In the genomic region with DNA sequence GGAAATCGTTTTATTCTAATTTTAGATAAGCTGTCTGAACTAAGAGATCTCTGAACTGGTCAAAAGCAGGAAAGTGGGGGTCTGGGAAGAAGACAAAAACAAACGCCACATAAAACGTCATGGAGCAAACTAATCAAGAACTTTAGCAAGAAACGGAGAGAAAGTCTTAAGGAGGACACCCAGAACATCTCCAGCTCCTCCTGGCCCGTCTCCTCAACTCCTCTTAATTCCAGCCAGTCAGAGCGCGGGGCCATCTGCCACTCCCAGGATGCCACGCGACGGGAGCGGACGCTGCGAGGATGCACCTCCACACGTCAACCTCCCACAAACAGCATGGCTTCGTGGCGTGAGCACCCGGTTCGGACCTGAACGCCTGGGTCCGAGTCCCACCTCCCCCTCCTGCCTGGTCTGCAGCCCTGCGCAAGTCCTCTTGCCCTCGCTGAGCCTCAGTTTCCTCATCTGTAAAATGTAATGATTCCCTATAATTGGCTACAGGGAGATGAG, we compare ENCODE assay signal across 8 cellular contexts. TPM values are rescaled to one million over a fixed set of nuclear protein-coding genes. Genes with fewer than 3 reads are reported as not detected.
DNase-seq lines count a peak whose midpoint lies in the region; ATAC-seq and TF ChIP-seq lines count a peak whose summit lies in the region.

No MANE protein-coding gene starts in this region.

- peak; percentile 31 for ATAC-seq in GM21367 (IDR thresholded peaks at IDR 0.05; ENCODE audit: unreplicated experiment)

- H3K9me3 ChIP-seq in Loucy (ENCODE audit: insufficient read depth, low read depth, low read length): no peaks in the 10 kb centered on the region
- no peaks in the 10 kb centered on the region for H3K9me3 ChIP-seq in neural cell (ENCODE audit: low read length)

- H4K20me1 ChIP-seq in Loucy (ENCODE audit: insufficient read depth, low read length, poor library complexity, severe bottlenecking): peaks cover 44% of the 10 kb centered on the region
- no peaks in the 10 kb centered on the region for H4K20me1 ChIP-seq in neural cell (ENCODE audit: insufficient read depth)

- peak overlapping the region; percentile 84 for H2AFZ ChIP-seq in Loucy (ENCODE audit: low read length)
- peak overlapping the region; percentile 92 for H2AFZ ChIP-seq in neural cell (ENCODE audit: low read depth, low read length)

- H3K4me2 ChIP-seq in Loucy (ENCODE audit: low read depth, low read length, poor library complexity, severe bottlenecking) (peak overlapping the region; percentile 86), neural cell (ENCODE audit: low read length) (peak overlapping the region; percentile 96)

- H3K9ac ChIP-seq in Loucy (ENCODE audit: low read depth, low read length, poor library complexity, severe bottlenecking) (peak overlapping the region; percentile 86), neural cell (ENCODE audit: low read length) (peak overlapping the region; percentile 82)

- H3K9me2 ChIP-seq in Loucy (replicated peaks; ENCODE audit: low read depth, low read length) (no peaks in the 10 kb centered on the region), neural cell (ENCODE audit: insufficient read depth, low read length) (no peaks in the 10 kb centered on the region)

- TF ChIP-seq RAD21 in neural cell (conservative IDR thresholded peaks at IDR 0.05): no peak

- H3K27me3 ChIP-seq in Loucy (ENCODE audit: insufficient read depth, low read length, poor library complexity, severe bottlenecking) (no peaks in the 10 kb centered on the region), neural cell (ENCODE audit: insufficient read depth, low read depth, low read length) (peaks cover 36% of the 10 kb centered on the region)

- peak; percentile 37 for TF ChIP-seq EP300 in neural cell (conservative IDR thresholded peaks at IDR 0.05; ENCODE audit: poor library complexity, severe bottlenecking)

- TF ChIP-seq CTCF in C4-2B (conservative IDR thresholded peaks at IDR 0.05) (no peak), Loucy (conservative IDR thresholded peaks at IDR 0.05; ENCODE audit: low read length) (no peak), foreskin fibroblast (IDR thresholded peaks at IDR 0.05; ENCODE audit: low read depth, low read length) (no peak), neural cell (IDR thresholded peaks at IDR 0.05; ENCODE audit: poor library complexity, severe bottlenecking) (no peak)

- H3K4me3 ChIP-seq in Loucy (ENCODE audit: low read length, poor library complexity, severe bottlenecking) (peak overlapping the region; percentile 90), foreskin fibroblast (ENCODE audit: low read depth in 1 of 2, low read length in 2 of 2) (peak overlapping the region; percentile 77 to 91), neural cell (ENCODE audit: low read length) (peak overlapping the region; percentile 98)

- H3K36me3 ChIP-seq in Loucy (ENCODE audit: insufficient read depth, low read length): no peaks in the 10 kb centered on the region
- H3K36me3 ChIP-seq in neural cell (ENCODE audit: insufficient read depth, low read length): no peaks in the 10 kb centered on the region

- H3K27ac ChIP-seq in C4-2B (peak overlapping the region; percentile 92), neural cell (ENCODE audit: low read length) (peak overlapping the region; percentile 66)

- peaks cover 53% of the 10 kb centered on the region for H3K79me2 ChIP-seq in Loucy (ENCODE audit: insufficient read depth, low read length)
- H3K79me2 ChIP-seq in neural cell (replicated peaks; ENCODE audit: insufficient read depth, low read length): peaks cover 31% of the 10 kb centered on the region

- H3F3A ChIP-seq in Loucy (ENCODE audit: low read depth) (no peaks in the 10 kb centered on the region), neural cell (ENCODE audit: insufficient read depth, low read length, poor library complexity, severe bottlenecking) (peaks cover 5% of the 10 kb centered on the region)

- peaks cover 42% of the 10 kb centered on the region for H3K4me1 ChIP-seq in Loucy (ENCODE audit: insufficient read depth, low read length, poor library complexity, severe bottlenecking)

- peak; percentile 74 for DNase-seq in SIG-M5 treated with dmso at 0.1 percent for 504 hours (lab: John Stamatoyannopoulos, UW; ENCODE audit: unreplicated experiment)
- peak; percentile 47 for DNase-seq in activated gamma-delta T cell treated with Interleukin-2 at 50 U/mL for 16 hours
- peak; percentile 76 to 91 for DNase-seq in foreskin fibroblast
- peak; percentile 53 for DNase-seq in stromal cell of bone marrow (ENCODE audit: low read depth)

TF ChIP-seq in neural cell, 6 proteins besides CTCF, POLR2A, EP300 and RAD21:
- TF ChIP-seq POLR2AphosphoS5 (IDR thresholded peaks at IDR 0.05) (peak; percentile 47), MXI1 (conservative IDR thresholded peaks at IDR 0.05; ENCODE audit: poor library complexity, severe bottlenecking) (peak; percentile 80), EZH2 (IDR thresholded peaks at IDR 0.05; ENCODE audit: borderline replicate concordance, insufficient read depth, low read length, poor library complexity, severe bottlenecking) (no peak), SMC3 (conservative IDR thresholded peaks at IDR 0.05; ENCODE audit: poor library complexity) (no peak), TAF1 (IDR thresholded peaks at IDR 0.05; ENCODE audit: low read depth) (no peak)
- TF ChIP-seq, protein P1, sequence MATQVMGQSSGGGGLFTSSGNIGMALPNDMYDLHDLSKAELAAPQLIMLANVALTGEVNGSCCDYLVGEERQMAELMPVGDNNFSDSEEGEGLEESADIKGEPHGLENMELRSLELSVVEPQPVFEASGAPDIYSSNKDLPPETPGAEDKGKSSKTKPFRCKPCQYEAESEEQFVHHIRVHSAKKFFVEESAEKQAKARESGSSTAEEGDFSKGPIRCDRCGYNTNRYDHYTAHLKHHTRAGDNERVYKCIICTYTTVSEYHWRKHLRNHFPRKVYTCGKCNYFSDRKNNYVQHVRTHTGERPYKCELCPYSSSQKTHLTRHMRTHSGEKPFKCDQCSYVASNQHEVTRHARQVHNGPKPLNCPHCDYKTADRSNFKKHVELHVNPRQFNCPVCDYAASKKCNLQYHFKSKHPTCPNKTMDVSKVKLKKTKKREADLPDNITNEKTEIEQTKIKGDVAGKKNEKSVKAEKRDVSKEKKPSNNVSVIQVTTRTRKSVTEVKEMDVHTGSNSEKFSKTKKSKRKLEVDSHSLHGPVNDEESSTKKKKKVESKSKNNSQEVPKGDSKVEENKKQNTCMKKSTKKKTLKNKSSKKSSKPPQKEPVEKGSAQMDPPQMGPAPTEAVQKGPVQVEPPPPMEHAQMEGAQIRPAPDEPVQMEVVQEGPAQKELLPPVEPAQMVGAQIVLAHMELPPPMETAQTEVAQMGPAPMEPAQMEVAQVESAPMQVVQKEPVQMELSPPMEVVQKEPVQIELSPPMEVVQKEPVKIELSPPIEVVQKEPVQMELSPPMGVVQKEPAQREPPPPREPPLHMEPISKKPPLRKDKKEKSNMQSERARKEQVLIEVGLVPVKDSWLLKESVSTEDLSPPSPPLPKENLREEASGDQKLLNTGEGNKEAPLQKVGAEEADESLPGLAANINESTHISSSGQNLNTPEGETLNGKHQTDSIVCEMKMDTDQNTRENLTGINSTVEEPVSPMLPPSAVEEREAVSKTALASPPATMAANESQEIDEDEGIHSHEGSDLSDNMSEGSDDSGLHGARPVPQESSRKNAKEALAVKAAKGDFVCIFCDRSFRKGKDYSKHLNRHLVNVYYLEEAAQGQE (IDR thresholded peaks at IDR 0.05; ENCODE audit: borderline replicate concordance): no peak

RNA-seq across cellular contexts. Expression of a gene that starts 0.6 kb away (rescaled TPM):
- polyA plus RNA-seq in neural cell: 49.8 and 54.1 TPM in 2 replicates
- 57.4 and 61.4 TPM in 2 replicates for polyA minus RNA-seq in neural cell

RNA-seq across cellular contexts. Expression of a gene that starts 1.1 kb away (rescaled TPM):
- polyA plus RNA-seq in neural cell: 2.8 and 3.3 TPM in 2 replicates
- polyA minus RNA-seq in neural cell: 1.5 and 2.2 TPM in 2 replicates

RNA-seq across cellular contexts. Expression of a gene that starts 51.6 kb away (rescaled TPM):
- 31.0 and 34.3 TPM in 2 replicates for polyA plus RNA-seq in neural cell
- polyA minus RNA-seq in neural cell: 32.3 and 35.5 TPM in 2 replicates

RNA-seq across cellular contexts. Expression of a gene that starts 51.8 kb away (rescaled TPM):
- polyA plus RNA-seq in neural cell: 33.5 and 44.6 TPM in 2 replicates
- polyA minus RNA-seq in neural cell: 25.1 and 27.8 TPM in 2 replicates

Comparison
In these comparisons a context has a peak if more than half of its experiments do, and no peak if none do; other contexts are left out.
1. Peak in every context shown above with its lines: DNase-seq, ATAC-seq, H3K4me3 ChIP-seq and H3K27ac ChIP-seq.